ENCODE assay signal across 25 cellular contexts in genomic region chr14:20440465-20440864, GRCh38. TPM values are rescaled to one million over a fixed set of nuclear protein-coding genes. Genes with fewer than 3 reads are reported as not detected.
DNase-seq lines count a peak whose midpoint lies in the region; ATAC-seq and TF ChIP-seq lines count a peak whose summit lies in the region.
"Had no signal": no experiment of that assay in that cellular context is flagged by ENCODE, and none has a peak within 500 bp of the region (broad histone marks: within the 10 kb centered on the region; RNA-seq: fewer than 3 reads in every experiment).

No MANE protein-coding gene starts in this region.

- H3K27me3 Mint-ChIP-seq in activated T-cell treated with anti-CD3 and anti-CD28 coated beads, Interleukin-2, amount 50 U/mL, for 4 hours (ENCODE audit: low read depth), result no peaks in the 10 kb centered on the region
- no peaks in the 10 kb centered on the region for H3K27me3 Mint-ChIP-seq in T-helper 17 cell
- H3K27me3 Mint-ChIP-seq in memory B cell, result no peaks in the 10 kb centered on the region
- H3K27me3 Mint-ChIP-seq: activated CD4-positive, alpha-beta memory T cell treated with anti-CD3 and anti-CD28 coated beads for 36 hours had no signal

- H3K27me3 ChIP-seq in thymus (ENCODE audit: control insufficient read depth, insufficient read depth) (no peaks in the 10 kb centered on the region), testis (no peaks in the 10 kb centered on the region)
- H3K27me3 ChIP-seq: MG63 had no signal

- H3K27ac ChIP-seq in thymus (ENCODE audit: low read depth), result peak overlapping the region; percentile 74
- no peak overlapping the region for H3K27ac ChIP-seq in testis
- H3K27ac ChIP-seq: C4-2B, stomach had no signal

- peaks cover 9% of the 10 kb centered on the region for H3K4me1 ChIP-seq in thymus (ENCODE audit: control insufficient read depth, insufficient read depth, low read length)
- H3K4me1 ChIP-seq in testis, result peaks cover 7% of the 10 kb centered on the region
- H3K4me1 ChIP-seq: HAP-1 had no signal

- peak; percentile 10 to 28 for ATAC-seq in activated T-cell treated with anti-CD3 and anti-CD28 coated beads, Interleukin-2, amount 50 U/mL, for 4 hours
- no peak for ATAC-seq in T-helper 17 cell
- ATAC-seq in memory B cell (ENCODE audit: low read depth), result no peak

- H3K27ac Mint-ChIP-seq in T-helper 17 cell (peak overlapping the region; percentile 68), memory B cell (peak overlapping the region; percentile 80)
- H3K27ac Mint-ChIP-seq: activated CD4-positive, alpha-beta memory T cell treated with anti-CD3 and anti-CD28 coated beads for 36 hours; brain; type B pancreatic cell had no signal

- no peak for TF ChIP-seq CTCF in testis (IDR thresholded peaks at IDR 0.05)

- peaks cover under 1% of the 10 kb centered on the region for H3K36me3 ChIP-seq in thymus (ENCODE audit: control insufficient read depth, insufficient read depth)
- no peaks in the 10 kb centered on the region for H3K36me3 ChIP-seq in testis (ENCODE audit: low read depth, missing control alignments)
- H3K36me3 ChIP-seq: MG63 had no signal

- WGBS in thymus, result 85% methylated on average over 5 of the region's 5 CpGs
- WGBS in testis, 2 donors, result 84 to 89% methylated on average over 5 of the region's 5 CpGs

- no peak overlapping the region for H3K4me3 Mint-ChIP-seq in activated T-cell treated with anti-CD3 and anti-CD28 coated beads, Interleukin-2, amount 50 U/mL, for 4 hours
- H3K4me3 Mint-ChIP-seq in T-helper 17 cell, result peak overlapping the region; percentile 22
- peak overlapping the region; percentile 71 for H3K4me3 Mint-ChIP-seq in memory B cell
- H3K4me3 Mint-ChIP-seq: activated CD4-positive, alpha-beta memory T cell treated with anti-CD3 and anti-CD28 coated beads for 36 hours; brain; type B pancreatic cell had no signal

- H3K4me3 ChIP-seq in thymus (ENCODE audit: low read length) (no peak overlapping the region), testis (no peak overlapping the region)
- H3K4me3 ChIP-seq: HAP-1, lung, MG63, smooth muscle cell, stomach had no signal

- H3K4me1 Mint-ChIP-seq in activated T-cell treated with anti-CD3 and anti-CD28 coated beads, Interleukin-2, amount 50 U/mL, for 4 hours (ENCODE audit: low read depth), result peaks cover 25% of the 10 kb centered on the region
- H3K4me1 Mint-ChIP-seq in T-helper 17 cell, result peaks cover 21% of the 10 kb centered on the region
- peaks cover 32% of the 10 kb centered on the region for H3K4me1 Mint-ChIP-seq in memory B cell

- no peak for DNase-seq in activated T-cell treated with anti-CD3 and anti-CD28 coated beads, Interleukin-2, amount 50 U/mL, for 4 hours
- DNase-seq in activated T-cell treated with anti-CD3 and anti-CD28 coated beads, Interleukin-2, amount 50 U/mL, for 1 hour, result no peak
- DNase-seq in T-helper 17 cell, result no peak
- DNase-seq in memory B cell (ENCODE audit: low spot score in 2 of 2), result no peak
- DNase-seq in testis, result no peak
- DNase-seq in NCI-H774 (lab: John Stamatoyannopoulos, UW), result no peak
- DNase-seq in superior temporal gyrus (ENCODE audit: extremely low spot score), result no peak
- DNase-seq: DMS 273 treated with DMSO at 0.1 percent for 48 hours; MG63; NCI-H1417 treated with DMSO at 0.1 percent for 48 hours; NCI-H2171; NCI-H69; retina; RPMI8226; stimulated activated CD4-positive, alpha-beta T cell treated with anti-CD3 and anti-CD28 coated beads, Interleukin-2, amount 100 ng/mL, for 48 hours; stomach had no signal

- H3K9me3 ChIP-seq in T-helper 17 cell (ENCODE audit: control insufficient read depth, low read length, poor library complexity, severe bottlenecking) (no peaks in the 10 kb centered on the region), thymus (ENCODE audit: control insufficient read depth) (no peaks in the 10 kb centered on the region), testis (no peaks in the 10 kb centered on the region)
- H3K9me3 ChIP-seq: HAP-1, MG63, stomach had no signal

- no peak for TF ChIP-seq POLR2A in testis (IDR thresholded peaks at IDR 0.05)

- peaks cover 7% of the 10 kb centered on the region for H3K36me3 Mint-ChIP-seq in activated T-cell treated with anti-CD3 and anti-CD28 coated beads, Interleukin-2, amount 50 U/mL, for 4 hours (ENCODE audit: insufficient read depth)
- H3K36me3 Mint-ChIP-seq in T-helper 17 cell (ENCODE audit: low read depth) (peaks cover 4% of the 10 kb centered on the region), memory B cell (peaks cover 6% of the 10 kb centered on the region)
- H3K36me3 Mint-ChIP-seq: activated CD4-positive, alpha-beta memory T cell treated with anti-CD3 and anti-CD28 coated beads for 36 hours had no signal

- intact Hi-C loops in testis (cut with DNase I; ENCODE audit: low total_unique reads), result no loop called here

- H3K9me3 Mint-ChIP-seq in activated T-cell treated with anti-CD3 and anti-CD28 coated beads, Interleukin-2, amount 50 U/mL, for 4 hours, result no peaks in the 10 kb centered on the region
- no peaks in the 10 kb centered on the region for H3K9me3 Mint-ChIP-seq in memory B cell
- H3K9me3 Mint-ChIP-seq: activated CD4-positive, alpha-beta memory T cell treated with anti-CD3 and anti-CD28 coated beads for 36 hours; type B pancreatic cell had no signal

RNA-seq across cellular contexts. Expression of gene KLHL33, which starts 4.5 kb away (rescaled TPM):
- total RNA-seq in activated T-cell treated with anti-CD3 and anti-CD28 coated beads, Interleukin-2, amount 50 U/mL, for 4 hours, result under 1 TPM in 1 of 3 donors, not detected in 2; 0.05 TPM
- total RNA-seq in T-helper 17 cell (under 1 TPM; 0.39 to 0.47 TPM), testis (1 to 10 TPM; 1.2 to 1.6 TPM)
- polyA plus RNA-seq in thymus (0.64 TPM), testis (ENCODE audit: insufficient read depth, low read depth, low replicate concordance) (0.67 TPM)
- total RNA-seq: glomerular endothelial cell, smooth muscle cell had no signal

RNA-seq across cellular contexts. Expression of gene OSGEP, which starts 14.1 kb away (rescaled TPM):
- 10 to 100 TPM; 73.4 to 86.5 (median 75.4) TPM for total RNA-seq in activated T-cell treated with anti-CD3 and anti-CD28 coated beads, Interleukin-2, amount 50 U/mL, for 4 hours
- 10 to 100 TPM; 48.9 to 55.3 TPM for total RNA-seq in T-helper 17 cell
- polyA plus RNA-seq in thymus, result 96.8 TPM
- 10 to 100 TPM; 47.2 to 58.8 TPM for total RNA-seq in testis
- 19.9 TPM for polyA plus RNA-seq in testis (ENCODE audit: insufficient read depth, low read depth, low replicate concordance)

RNA-seq across cellular contexts. Expression of gene APEX1, which starts 14.6 kb away (rescaled TPM):
- 100 to 1,000 TPM; 265 to 309 (median 300) TPM for total RNA-seq in activated T-cell treated with anti-CD3 and anti-CD28 coated beads, Interleukin-2, amount 50 U/mL, for 4 hours
- total RNA-seq in T-helper 17 cell, result 100 to 1,000 TPM in 1 of 2 donors, 10 to 100 TPM in 1; 89.6 to 113 TPM
- polyA plus RNA-seq in thymus, result 128 TPM
- total RNA-seq in testis, result 10 to 100 TPM; 56.7 to 76.2 TPM
- 67.8 TPM for polyA plus RNA-seq in testis (ENCODE audit: insufficient read depth, low read depth, low replicate concordance)

RNA-seq across cellular contexts. Expression of gene PIP4P1, which starts 20.8 kb away (rescaled TPM):
- total RNA-seq in activated T-cell treated with anti-CD3 and anti-CD28 coated beads, Interleukin-2, amount 50 U/mL, for 4 hours, result 10 to 100 TPM; 33.6 to 43.4 (median 39.9) TPM
- total RNA-seq in T-helper 17 cell (10 to 100 TPM; 58.5 to 58.9 TPM), testis (10 to 100 TPM; 33.4 to 38.8 TPM)
- polyA plus RNA-seq in thymus (53.2 TPM), testis (ENCODE audit: insufficient read depth, low read depth, low replicate concordance) (50.8 TPM)

RNA-seq across cellular contexts. Expression of gene TEP1, which starts 27.2 kb away (rescaled TPM):
- total RNA-seq in activated T-cell treated with anti-CD3 and anti-CD28 coated beads, Interleukin-2, amount 50 U/mL, for 4 hours, result 10 to 100 TPM; 14.7 to 21.7 (median 19.3) TPM
- total RNA-seq in T-helper 17 cell (10 to 100 TPM; 36.9 to 43.9 TPM), testis (10 to 100 TPM; 16.5 to 19.1 TPM)
- polyA plus RNA-seq in thymus (34.5 TPM), testis (ENCODE audit: insufficient read depth, low read depth, low replicate concordance) (11.6 TPM)

Comparison
In these comparisons a context has a peak if more than half of its experiments do, and no peak if none do; other contexts are left out.
1. ATAC-seq: peak in activated T-cell treated with anti-CD3 and anti-CD28 coated beads, Interleukin-2, amount 50 U/mL, for 4 hours (2 of 2); none in T-helper 17 cell (single experiment) and memory B cell (single experiment).